8 cellular contexts compared by ENCODE assay signal in the genomic region with DNA sequence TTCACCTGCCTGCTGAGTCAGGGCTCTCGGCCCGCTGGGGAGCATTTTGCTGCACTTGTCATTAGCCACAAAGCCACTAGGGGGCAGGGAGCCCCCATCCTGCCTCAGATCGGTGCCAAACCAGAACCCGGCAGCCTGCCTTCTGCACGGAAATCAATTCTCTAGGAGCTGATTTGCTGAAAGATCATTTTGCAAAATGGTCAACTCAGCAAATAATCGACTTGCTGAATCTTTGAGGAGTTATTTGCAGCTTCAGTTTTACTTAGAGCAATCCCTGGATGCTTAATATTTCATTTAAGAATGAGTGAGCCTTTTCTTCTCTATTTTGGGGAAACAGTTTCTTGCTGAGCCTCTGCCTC. TPM values are rescaled to one million over a fixed set of nuclear protein-coding genes. Genes with fewer than 3 reads are reported as not detected.
DNase-seq lines count a peak whose midpoint lies in the region; ATAC-seq lines count a peak whose summit lies in the region.

No MANE protein-coding gene starts in this region.

- ATAC-seq in HG03039 (IDR thresholded peaks at IDR 0.05; ENCODE audit: unreplicated experiment) (peak; percentile 57), left lobe of liver (peak; percentile 92)

- peak; percentile 75 for DNase-seq in NK-92 treated with Interleukin-12 subunit alpha and Interleukin-12 subunit beta, amount 100 ng/mL, for 24 hours (lab: John Stamatoyannopoulos, UW)
- DNase-seq in NK-92 (lab: John Stamatoyannopoulos, UW; ENCODE audit: unreplicated experiment), result no peak
- peak; percentile 81 for DNase-seq in NCI-H2196 (lab: John Stamatoyannopoulos, UW; ENCODE audit: unreplicated experiment)
- peak; percentile 76 for DNase-seq in activated CD4-positive, CD25-positive, alpha-beta regulatory T cell treated with anti-CD3 and anti-CD28 coated beads, Interleukin-2, amount 50 U/mL, for 16 hours (ENCODE audit: low read depth, low spot score)
- DNase-seq in central memory CD4-positive, alpha-beta T cell, result peak; percentile 86
- DNase-seq in left lobe of liver (ENCODE audit: low spot score), result peak; percentile 78
- DNase-seq in stimulated activated CD4-positive, alpha-beta T cell treated with anti-CD3 and anti-CD28 coated beads, Interleukin-4, amount 100 ng/mL, for 24 hours, result peak; percentile 92

RNA-seq across cellular contexts. Expression of a gene that starts 1.7 kb away (rescaled TPM):
- total RNA-seq in left lobe of liver, result 4.4 TPM
